In genomic region chr1:155277896-155278688, GRCh38 we compare ENCODE assay signal across 8 cellular contexts. TPM values are rescaled to one million over a fixed set of nuclear protein-coding genes. Genes with fewer than 3 reads are reported as not detected.
DNase-seq lines count a peak whose midpoint lies in the region; ATAC-seq and TF ChIP-seq lines count a peak whose summit lies in the region.

No MANE protein-coding gene starts in this region.

- H3K4me3 ChIP-seq in hepatocyte (peak overlapping the region; percentile 62), skeletal muscle cell (ENCODE audit: low read depth, low read length) (peak overlapping the region; percentile 69)

- peaks cover 4% of the 10 kb centered on the region for H3K4me1 ChIP-seq in hepatocyte (ENCODE audit: insufficient read depth)

- H3K27me3 Mint-ChIP-seq in activated naive CD8-positive, alpha-beta T cell: no peaks in the 10 kb centered on the region

- no peaks in the 10 kb centered on the region for H4K20me1 ChIP-seq in hepatocyte (ENCODE audit: insufficient read depth, poor library complexity, severe bottlenecking)

- ATAC-seq in SK-N-SH treated with all-trans-retinoic acid at 6 μM for 48 hours (peak; percentile 68), GM21390 (IDR thresholded peaks at IDR 0.05; ENCODE audit: unreplicated experiment) (no peak), HG03521 (IDR thresholded peaks at IDR 0.05; ENCODE audit: unreplicated experiment) (no peak)

- H3K9me2 ChIP-seq in hepatocyte (replicated peaks; ENCODE audit: insufficient read depth): no peaks in the 10 kb centered on the region

- TF ChIP-seq CTCF in hepatocyte (IDR thresholded peaks at IDR 0.05; ENCODE audit: poor library complexity): no peak

- H3K9me3 ChIP-seq in hepatocyte (ENCODE audit: low read depth): no peaks in the 10 kb centered on the region

- H2AFZ ChIP-seq in hepatocyte: peak overlapping the region; percentile 95

- peak overlapping the region; percentile 96 for H3K4me2 ChIP-seq in hepatocyte

- no peaks in the 10 kb centered on the region for H3K36me3 Mint-ChIP-seq in activated naive CD8-positive, alpha-beta T cell

- H3K27ac Mint-ChIP-seq in activated naive CD8-positive, alpha-beta T cell: no peak overlapping the region

- peak; percentile 33 for DNase-seq in DMS53 treated with DMSO at 0.1 percent for 48 hours (lab: John Stamatoyannopoulos, UW; ENCODE audit: unreplicated experiment)
- DNase-seq in M059J (ENCODE audit: low read depth): peak; percentile 33
- DNase-seq in hepatocyte (ENCODE audit: low spot score): peak; percentile 85
- no peak for DNase-seq in skeletal muscle cell (ENCODE audit: low read depth)

- no peaks in the 10 kb centered on the region for H3K27me3 ChIP-seq in hepatocyte

- no peaks in the 10 kb centered on the region for H3K79me2 ChIP-seq in hepatocyte

- H3K4me1 Mint-ChIP-seq in activated naive CD8-positive, alpha-beta T cell (ENCODE audit: low read depth): peaks cover 24% of the 10 kb centered on the region

- WGBS in hepatocyte (ENCODE audit: low lambda C conversion rate, missing lambda C conversion rate): 2% methylated on average over 26 of the region's 29 CpGs

- peak overlapping the region; percentile 67 for H3K4me3 Mint-ChIP-seq in activated naive CD8-positive, alpha-beta T cell

- no peaks in the 10 kb centered on the region for H3K36me3 ChIP-seq in hepatocyte (replicated peaks; ENCODE audit: insufficient read depth, low read depth)

- no peaks in the 10 kb centered on the region for H3K9me3 Mint-ChIP-seq in activated naive CD8-positive, alpha-beta T cell (ENCODE audit: low read depth)

- peak overlapping the region; percentile 64 for H3K27ac ChIP-seq in hepatocyte

TF ChIP-seq in SK-N-SH treated with all-trans-retinoic acid at 6 μM for 48 hours, 23 proteins besides CTCF, POLR2A, EP300 and RAD21 (continues in another document):
- TF ChIP-seq ZNF8 (CRISPR knock-in tag; IDR thresholded peaks at IDR 0.05) (no peak), TOX (CRISPR knock-in tag; IDR thresholded peaks at IDR 0.05; ENCODE audit: borderline replicate concordance) (no peak), BACH2 (CRISPR knock-in tag; IDR thresholded peaks at IDR 0.05; ENCODE audit: borderline replicate concordance) (no peak), ZFP3 (CRISPR knock-in tag; IDR thresholded peaks at IDR 0.05) (no peak), OSR1 (CRISPR knock-in tag; IDR thresholded peaks at IDR 0.05) (no peak), SNAI2 (CRISPR knock-in tag; IDR thresholded peaks at IDR 0.05) (no peak), ZC3H10 (CRISPR knock-in tag; IDR thresholded peaks at IDR 0.05) (no peak), GLIS3 (CRISPR knock-in tag; IDR thresholded peaks at IDR 0.05) (no peak), CSRNP3 (CRISPR knock-in tag; IDR thresholded peaks at IDR 0.05) (no peak), PATZ1 (CRISPR knock-in tag; IDR thresholded peaks at IDR 0.05; ENCODE audit: borderline replicate concordance) (no peak), ZNF70 (CRISPR knock-in tag; IDR thresholded peaks at IDR 0.05) (no peak), ZNF565 (CRISPR knock-in tag; conservative IDR thresholded peaks at IDR 0.05; ENCODE audit: low read depth) (no peak), CSDC2 (CRISPR knock-in tag; IDR thresholded peaks at IDR 0.05) (no peak), PPARA (CRISPR knock-in tag; IDR thresholded peaks at IDR 0.05; ENCODE audit: borderline replicate concordance) (no peak), TCF4 (CRISPR knock-in tag; IDR thresholded peaks at IDR 0.05; ENCODE audit: borderline replicate concordance) (no peak), ISL1 (CRISPR knock-in tag; IDR thresholded peaks at IDR 0.05) (no peak)
- TF ChIP-seq, protein P1, sequence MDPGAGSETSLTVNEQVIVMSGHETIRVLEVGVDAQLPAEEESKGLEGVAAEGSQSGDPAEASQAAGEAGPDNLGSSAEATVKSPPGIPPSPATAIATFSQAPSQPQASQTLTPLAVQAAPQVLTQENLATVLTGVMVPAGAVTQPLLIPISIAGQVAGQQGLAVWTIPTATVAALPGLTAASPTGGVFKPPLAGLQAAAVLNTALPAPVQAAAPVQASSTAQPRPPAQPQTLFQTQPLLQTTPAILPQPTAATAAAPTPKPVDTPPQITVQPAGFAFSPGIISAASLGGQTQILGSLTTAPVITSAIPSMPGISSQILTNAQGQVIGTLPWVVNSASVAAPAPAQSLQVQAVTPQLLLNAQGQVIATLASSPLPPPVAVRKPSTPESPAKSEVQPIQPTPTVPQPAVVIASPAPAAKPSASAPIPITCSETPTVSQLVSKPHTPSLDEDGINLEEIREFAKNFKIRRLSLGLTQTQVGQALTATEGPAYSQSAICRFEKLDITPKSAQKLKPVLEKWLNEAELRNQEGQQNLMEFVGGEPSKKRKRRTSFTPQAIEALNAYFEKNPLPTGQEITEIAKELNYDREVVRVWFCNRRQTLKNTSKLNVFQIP (CRISPR knock-in tag; IDR thresholded peaks at IDR 0.05; ENCODE audit: borderline replicate concordance, low read depth): no peak
- TF ChIP-seq, protein P2, sequence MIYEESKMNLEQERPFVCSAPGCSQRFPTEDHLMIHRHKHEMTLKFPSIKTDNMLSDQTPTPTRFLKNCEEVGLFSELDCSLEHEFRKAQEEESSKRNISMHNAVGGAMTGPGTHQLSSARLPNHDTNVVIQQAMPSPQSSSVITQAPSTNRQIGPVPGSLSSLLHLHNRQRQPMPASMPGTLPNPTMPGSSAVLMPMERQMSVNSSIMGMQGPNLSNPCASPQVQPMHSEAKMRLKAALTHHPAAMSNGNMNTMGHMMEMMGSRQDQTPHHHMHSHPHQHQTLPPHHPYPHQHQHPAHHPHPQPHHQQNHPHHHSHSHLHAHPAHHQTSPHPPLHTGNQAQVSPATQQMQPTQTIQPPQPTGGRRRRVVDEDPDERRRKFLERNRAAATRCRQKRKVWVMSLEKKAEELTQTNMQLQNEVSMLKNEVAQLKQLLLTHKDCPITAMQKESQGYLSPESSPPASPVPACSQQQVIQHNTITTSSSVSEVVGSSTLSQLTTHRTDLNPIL (CRISPR knock-in tag; IDR thresholded peaks at IDR 0.05; ENCODE audit: low read depth): no peak

RNA-seq across cellular contexts. Expression of gene HCN3, which starts 0.8 kb away (rescaled TPM):
- total RNA-seq in M059J (2014; rRNA removed; shearing (Covaris generic)): 0.66 and 1.7 TPM in 2 replicates
- 1.5 and 4.3 TPM in 2 replicates for total RNA-seq in hepatocyte
- polyA plus RNA-seq in hepatocyte: 5.6 and 8.2 TPM in 2 replicates

RNA-seq across cellular contexts. Expression of gene CLK2, which starts 4.8 kb away (rescaled TPM):
- total RNA-seq in M059J (2014; rRNA removed; shearing (Covaris generic)): 15.1 and 15.8 TPM in 2 replicates
- total RNA-seq in hepatocyte: 18.6 and 26.1 TPM in 2 replicates
- polyA plus RNA-seq in hepatocyte: 48.7 and 53.8 TPM in 2 replicates

RNA-seq across cellular contexts. Expression of gene SCAMP3, which starts 15.9 kb away (rescaled TPM):
- total RNA-seq in M059J (2014; rRNA removed; shearing (Covaris generic)): 125 and 133 TPM in 2 replicates
- 45.0 and 45.7 TPM in 2 replicates for total RNA-seq in hepatocyte
- polyA plus RNA-seq in hepatocyte: 114 and 131 TPM in 2 replicates

RNA-seq across cellular contexts. Expression of gene ENTREP3, which starts 22.8 kb away (rescaled TPM):
- 5.9 and 8.1 TPM in 2 replicates for total RNA-seq in M059J (2014; rRNA removed; shearing (Covaris generic))
- 8.1 and 8.8 TPM in 2 replicates for total RNA-seq in hepatocyte
- polyA plus RNA-seq in hepatocyte: 26.0 and 27.1 TPM in 2 replicates

RNA-seq across cellular contexts. Expression of gene PKLR, which starts 23.1 kb away (rescaled TPM):
- total RNA-seq in M059J (2014; rRNA removed; shearing (Covaris generic)): not detected in 2 replicates
- 12.8 and 13.3 TPM in 2 replicates for total RNA-seq in hepatocyte
- polyA plus RNA-seq in hepatocyte: 4.7 and 10.9 TPM in 2 replicates
